Comparison of ENCODE assay signal across 8 cellular contexts in the genomic region with DNA sequence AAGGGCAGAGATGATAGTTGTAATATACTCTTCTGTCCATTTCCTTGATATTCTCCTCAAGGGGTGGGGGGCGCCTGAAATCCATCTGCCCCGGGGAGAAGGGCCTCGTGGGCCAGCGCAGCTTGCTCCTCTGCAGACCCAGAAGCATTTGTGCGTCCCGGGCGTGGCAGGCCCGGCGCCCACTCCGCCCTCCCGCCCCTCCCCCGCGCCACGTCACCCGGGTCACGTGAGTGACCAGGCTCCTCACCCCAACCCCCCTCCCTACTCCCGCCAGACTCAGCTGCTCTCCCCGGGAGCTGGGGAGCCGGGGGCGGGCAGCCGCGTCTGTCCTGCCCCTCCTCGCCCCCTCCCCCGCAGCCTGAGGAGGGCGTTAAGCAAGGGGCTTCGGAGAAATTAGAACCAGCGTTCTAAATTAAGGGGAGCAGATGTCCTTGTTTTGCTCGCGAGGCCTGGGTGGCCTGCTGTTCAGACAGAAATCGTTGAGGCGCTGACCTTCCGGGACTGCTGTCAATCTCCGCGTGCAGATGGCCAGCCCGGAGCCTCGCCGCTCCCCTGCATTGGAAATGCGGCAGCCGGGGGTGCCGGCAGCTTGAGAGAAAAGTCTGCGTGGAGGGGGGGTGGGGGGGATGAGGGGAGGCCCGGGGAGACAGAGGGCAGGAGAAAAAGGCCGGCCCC.
DNase-seq lines count a peak whose midpoint lies in the region; ATAC-seq and TF ChIP-seq lines count a peak whose summit lies in the region.

No MANE protein-coding gene starts in this region.

- peak; percentile 49 for DNase-seq in NCI-H524 treated with DMSO at 0.1 percent for 48 hours (lab: John Stamatoyannopoulos, UW)
- peak; percentile 71 for DNase-seq in activated CD8-positive, alpha-beta memory T cell treated with anti-CD3 and anti-CD28 coated beads, Interleukin-2, amount 50 U/mL, for 4 hours
- peak; percentile 40 for DNase-seq in epidermal melanocyte (ENCODE audit: insufficient read length, low spot score)
- DNase-seq in midbrain (lab: John Stamatoyannopoulos, UW) = peak; percentile 93
- DNase-seq in stimulated activated CD8-positive, alpha-beta memory T cell treated with anti-CD3 and anti-CD28 coated beads, Interleukin-15, amount 100 ng/mL, for 1 hour (ENCODE audit: low read depth) = peak; percentile 57
- DNase-seq in KG1 (lab: John Stamatoyannopoulos, UW) = no peak

- peak; percentile 65 for ATAC-seq in HG02623 (IDR thresholded peaks at IDR 0.05; ENCODE audit: unreplicated experiment)

- peak; percentile 54 for TF ChIP-seq POLR2A in GM10847 (IDR thresholded peaks at IDR 0.05; ENCODE audit: extremely low read depth, insufficient read length)
